Comparison of ENCODE assay signal across 18 cellular contexts in genomic region chrX:21612154-21612553, GRCh38. TPM values are rescaled to one million over a fixed set of nuclear protein-coding genes. Genes with fewer than 3 reads are reported as not detected.
DNase-seq lines count a peak whose midpoint lies in the region; ATAC-seq, FAIRE-seq and TF ChIP-seq lines count a peak whose summit lies in the region.
"Had no signal": no experiment of that assay in that cellular context is flagged by ENCODE, and none has a peak within 500 bp of the region (broad histone marks: within the 10 kb centered on the region; RNA-seq: fewer than 3 reads in every experiment).

No MANE protein-coding gene starts in this region.

- H3K9ac ChIP-seq in endothelial cell of umbilical vein (replicated peaks; ENCODE audit: extremely low read depth, insufficient read depth, low read length), result no peak overlapping the region
- H3K9ac ChIP-seq: GM23248 had no signal

- no peaks in the 10 kb centered on the region for H3K27me3 ChIP-seq in endothelial cell of umbilical vein (ENCODE audit: control insufficient read depth in 2 of 2, insufficient read depth in 2 of 2, low read length in 2 of 2)

- no peak overlapping the region for H3K4me3 ChIP-seq in endothelial cell of umbilical vein (replicated peaks in 1 of 3; ENCODE audit: insufficient read depth in 1 of 3, low read depth in 1 of 3, low read length in 3 of 3)
- H3K4me3 ChIP-seq: GM23248, HAP-1 had no signal

- no peak overlapping the region for H3K27ac ChIP-seq in endothelial cell of umbilical vein (ENCODE audit: insufficient read depth, low read depth, low read length)
- H3K27ac ChIP-seq: C4-2B, GM23248 had no signal

- no peaks in the 10 kb centered on the region for H4K20me1 ChIP-seq in endothelial cell of umbilical vein (replicated peaks; ENCODE audit: control insufficient read depth, extremely low read depth, insufficient read depth, low read length)

- H3K4me3 Mint-ChIP-seq in WTC11, result no peak overlapping the region
- H3K4me3 Mint-ChIP-seq: CD4-positive, alpha-beta T cell had no signal

- H3K9me3 Mint-ChIP-seq in WTC11, result no peaks in the 10 kb centered on the region
- H3K9me3 Mint-ChIP-seq: CD4-positive, alpha-beta T cell had no signal

- H3K4me1 ChIP-seq in endothelial cell of umbilical vein (ENCODE audit: control insufficient read depth, extremely low read depth, insufficient read depth, low read length), result no peaks in the 10 kb centered on the region
- H3K4me1 ChIP-seq: Caco-2, HAP-1 had no signal

- H3K36me3 ChIP-seq in endothelial cell of umbilical vein (ENCODE audit: control insufficient read depth in 2 of 2, extremely low read depth in 1 of 2, insufficient read depth in 2 of 2, low read length in 2 of 2), result no peaks in the 10 kb centered on the region
- H3K36me3 ChIP-seq: HAP-1 had no signal

- ATAC-seq in WTC11, result no peak
- no peak for ATAC-seq in GM21381 (IDR thresholded peaks at IDR 0.05; ENCODE audit: unreplicated experiment)
- ATAC-seq in GM21367 (IDR thresholded peaks at IDR 0.05; ENCODE audit: unreplicated experiment), result no peak
- ATAC-seq in GM18867 (IDR thresholded peaks at IDR 0.05; ENCODE audit: unreplicated experiment), result no peak

- H3K9me1 ChIP-seq in endothelial cell of umbilical vein (replicated peaks; ENCODE audit: control insufficient read depth, extremely low read depth, insufficient read depth, low read length), result no peaks in the 10 kb centered on the region

- intact Hi-C loops in endothelial cell of umbilical vein (cut with micrococcal nuclease), result no loop called here

- no peaks in the 10 kb centered on the region for H3K4me1 Mint-ChIP-seq in WTC11

- dilution Hi-C loops in endothelial cell of umbilical vein (cut with MboI; ENCODE audit: extremely low pct_ligation_motif_present, low sequenced_read_pairs), result no loop called here

- no peak overlapping the region for H3K4me2 ChIP-seq in endothelial cell of umbilical vein (ENCODE audit: insufficient read depth, low read length)

- TF ChIP-seq CTCF in WTC11 (IDR thresholded peaks at IDR 0.05), result no peak
- TF ChIP-seq CTCF in endothelial cell of umbilical vein (IDR thresholded peaks at IDR 0.05; ENCODE audit: extremely low read depth in 1 of 2, insufficient read depth in 1 of 2, low read depth in 1 of 2, low read length in 2 of 2), result no peak

- H3K27me3 Mint-ChIP-seq in WTC11 (ENCODE audit: low read depth), result no peaks in the 10 kb centered on the region
- H3K27me3 Mint-ChIP-seq: CD4-positive, alpha-beta T cell had no signal

- TF ChIP-seq POLR2A in endothelial cell of umbilical vein (IDR thresholded peaks at IDR 0.05; ENCODE audit: low read depth, low read length), result no peak

- H3K36me3 Mint-ChIP-seq in WTC11, result no peaks in the 10 kb centered on the region

- BruUV-seq in endothelial cell of umbilical vein (replicated peaks; lab: Mats Ljungman, UMichigan), result no TSS peak

- H3K79me2 ChIP-seq in endothelial cell of umbilical vein (ENCODE audit: control insufficient read depth, insufficient read depth, low read length), result no peaks in the 10 kb centered on the region

- no peak overlapping the region for H2AFZ ChIP-seq in endothelial cell of umbilical vein (ENCODE audit: low read depth, low read length)
- H2AFZ ChIP-seq: GM23248 had no signal

- POLR2A ChIA-PET in WTC11 (lab: Charles Lee), result no interaction called here
- POLR2A ChIA-PET in endothelial cell of umbilical vein (lab: Charles Lee), result no interaction called here

- DNase-seq in GM18507 (ENCODE audit: extremely low spot score, insufficient read length, low read depth) (no peak), WTC11 (ENCODE audit: low spot score) (no peak), endothelial cell of umbilical vein (ENCODE audit: low read depth, low spot score) (peak; percentile 1)
- DNase-seq: AML-193; Caco-2; CD4-positive, alpha-beta T cell; GDM1; GM23248 had no signal

- H3K27ac Mint-ChIP-seq in WTC11, result no peak overlapping the region
- H3K27ac Mint-ChIP-seq: CD4-positive, alpha-beta T cell had no signal

- H3K9me3 ChIP-seq in endothelial cell of umbilical vein (replicated peaks; ENCODE audit: control insufficient read depth, insufficient read depth, low read length), result no peaks in the 10 kb centered on the region
- H3K9me3 ChIP-seq: Caco-2, HAP-1 had no signal

- CTCF ChIA-PET in WTC11 (lab: Charles Lee) (no interaction called here), endothelial cell of umbilical vein (lab: Charles Lee) (no interaction called here)

- peak; percentile 12 for FAIRE-seq in GM18507 (lab: Jason Lieb, UNC)
- FAIRE-seq in endothelial cell of umbilical vein (lab: Jason Lieb, UNC), result no peak
- FAIRE-seq: A204.1, D721Med, GM12892 had no signal

TF ChIP-seq in WTC11, 78 proteins besides CTCF, POLR2A, EP300 and RAD21:
- no peak for TF ChIP-seq ZNF121 (CRISPR knock-in tag; IDR thresholded peaks at IDR 0.05)
- TF ChIP-seq GABPB1 (CRISPR knock-in tag; IDR thresholded peaks at IDR 0.05), result peak; percentile 68
TF ChIP-seq in WTC11: peak in this region for 1.

TF ChIP-seq in endothelial cell of umbilical vein, 7 proteins besides CTCF, POLR2A, EP300 and RAD21:
- TF ChIP-seq GATA2 (IDR thresholded peaks at IDR 0.05; ENCODE audit: insufficient read depth, insufficient read length, low read depth, low read length), result no peak
- no peak for TF ChIP-seq FOS (IDR thresholded peaks at IDR 0.05; ENCODE audit: borderline replicate concordance, insufficient read depth, low read length)
- no peak for TF ChIP-seq JUN (IDR thresholded peaks at IDR 0.05; ENCODE audit: borderline replicate concordance, insufficient read depth, insufficient read length, low read depth)
- TF ChIP-seq EZH2 (IDR thresholded peaks at IDR 0.05; ENCODE audit: borderline replicate concordance, low read depth, low read length, severe bottlenecking), result no peak
- TF ChIP-seq POLR2AphosphoS5 (IDR thresholded peaks at IDR 0.05; ENCODE audit: insufficient read depth, low read depth, low read length), result no peak
- TF ChIP-seq MYC (IDR thresholded peaks at IDR 0.05; ENCODE audit: low read depth, low read length), result no peak
- TF ChIP-seq, protein P1, sequence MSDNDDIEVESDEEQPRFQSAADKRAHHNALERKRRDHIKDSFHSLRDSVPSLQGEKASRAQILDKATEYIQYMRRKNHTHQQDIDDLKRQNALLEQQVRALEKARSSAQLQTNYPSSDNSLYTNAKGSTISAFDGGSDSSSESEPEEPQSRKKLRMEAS (IDR thresholded peaks at IDR 0.05; ENCODE audit: insufficient read depth, insufficient read length), result no peak

RNA-seq across cellular contexts. Expression of gene KLHL34, which starts 46.0 kb away (rescaled TPM):
- 1.6 TPM in 3 replicates for total RNA-seq in WTC11 (2021)
- total RNA-seq in endothelial cell of umbilical vein, result 0.09 TPM in 1 of 2 replicates, not detected in the other
- not detected in 2 replicates for polyA plus RNA-seq in endothelial cell of umbilical vein
- polyA plus RNA-seq in endothelial cell of umbilical vein (2011; cell fraction: cytosol; rRNA removed), result not detected in 2 replicates
- not detected in 2 replicates for polyA plus RNA-seq in endothelial cell of umbilical vein (2011; cell fraction: nucleus; rRNA removed)
- polyA plus RNA-seq in endothelial cell of umbilical vein (2012), result not detected in 2 replicates
- not detected in 2 replicates for polyA minus RNA-seq in endothelial cell of umbilical vein
- polyA minus RNA-seq in endothelial cell of umbilical vein (2011; cell fraction: cytosol; rRNA and poly(A)+ RNA removed), result not detected
- polyA minus RNA-seq in endothelial cell of umbilical vein (2011; cell fraction: nucleus; rRNA and poly(A)+ RNA removed), result not detected in 2 replicates
- total RNA-seq: Caco-2, GM23248, H4 had no signal
- polyA plus RNA-seq: BJ, GM23248 had no signal
